ENCODE assay signal across 8 cellular contexts in genomic region chr11:128195057-128195751, GRCh38.
DNase-seq lines count a peak whose midpoint lies in the region; ATAC-seq and TF ChIP-seq lines count a peak whose summit lies in the region.

No MANE protein-coding gene starts in this region.

- H3K4me1 Mint-ChIP-seq in activated CD4-positive, alpha-beta T cell treated with anti-CD3 and anti-CD28 coated beads, Interleukin-2, amount 10 ng/mL, durations not matched to agents 24 days and 14 days, result peaks cover 29% of the 10 kb centered on the region

- H3K27me3 Mint-ChIP-seq in activated CD4-positive, alpha-beta T cell treated with anti-CD3 and anti-CD28 coated beads, Interleukin-2, amount 10 ng/mL, durations not matched to agents 24 days and 14 days, result no peaks in the 10 kb centered on the region

- no peaks in the 10 kb centered on the region for H3K9me3 Mint-ChIP-seq in activated CD4-positive, alpha-beta T cell treated with anti-CD3 and anti-CD28 coated beads, Interleukin-2, amount 10 ng/mL, durations not matched to agents 24 days and 14 days

- no peaks in the 10 kb centered on the region for H3K36me3 ChIP-seq in heart right ventricle
- H3K36me3 ChIP-seq in MG63, result no peaks in the 10 kb centered on the region

- peak in 3 of 9 donors; percentile 6 to 35 (median 22) for TF ChIP-seq CTCF in heart right ventricle (IDR thresholded peaks at IDR 0.05)

- DNase-seq in activated gamma-delta T cell treated with Interleukin-2 at 50 U/mL for 16 hours (peak; percentile 32), activated gamma-delta T cell (lab: John Stamatoyannopoulos, UW) (no peak), heart right ventricle (no peak), NCI-H1694 (lab: John Stamatoyannopoulos, UW) (no peak), NCI-H2029 (lab: John Stamatoyannopoulos, UW) (no peak), MG63 (no peak)
- DNase-seq in activated CD4-positive, alpha-beta T cell treated with anti-CD3 and anti-CD28 coated beads, Interleukin-2, amount 10 ng/mL, durations not matched to agents 24 days and 14 days, result peak; percentile 84
- peak; percentile 36 for DNase-seq in stimulated activated naive CD8-positive, alpha-beta T cell treated with anti-CD3 and anti-CD28 coated beads, Interleukin-15, Interleukin-2, amounts not matched to agents 100 U/mL and 50 U/mL, for 24 hours

- peaks cover 0 to 28% (median 10%) of the 10 kb centered on the region in 9 donors for H3K4me1 ChIP-seq in heart right ventricle

- peak overlapping the region; percentile 1 for H3K4me3 Mint-ChIP-seq in activated CD4-positive, alpha-beta T cell treated with anti-CD3 and anti-CD28 coated beads, Interleukin-2, amount 10 ng/mL, durations not matched to agents 24 days and 14 days

- no peaks in the 10 kb centered on the region for H3K36me3 Mint-ChIP-seq in activated CD4-positive, alpha-beta T cell treated with anti-CD3 and anti-CD28 coated beads, Interleukin-2, amount 10 ng/mL, durations not matched to agents 24 days and 14 days (ENCODE audit: low read depth)

- H3K9me3 ChIP-seq in heart right ventricle, result no peaks in the 10 kb centered on the region
- H3K9me3 ChIP-seq in MG63, result no peaks in the 10 kb centered on the region

- 46 to 52% methylated on average over 6 of the region's 6 CpGs for WGBS in heart right ventricle, 2 donors

- no peaks in the 10 kb centered on the region for H3K27me3 ChIP-seq in heart right ventricle
- no peaks in the 10 kb centered on the region for H3K27me3 ChIP-seq in MG63

- intact Hi-C loops in activated CD4-positive, alpha-beta T cell treated with anti-CD3 and anti-CD28 coated beads, Interleukin-2, amount 10 ng/mL, durations not matched to agents 24 days and 14 days (cut with micrococcal nuclease), result loop anchor here (1.0 to 2.0 kb wide), 2 partner anchors 32 to 94 kb away; no protein-coding TSS in a partner anchor
- intact Hi-C loops in heart right ventricle (cut with DNase I), result loop anchor here in 1 of 10 donors (10.0 kb wide), 1 partner anchor 90 kb away; no protein-coding TSS in a partner anchor

- H3K27ac Mint-ChIP-seq in activated CD4-positive, alpha-beta T cell treated with anti-CD3 and anti-CD28 coated beads, Interleukin-2, amount 10 ng/mL, durations not matched to agents 24 days and 14 days, result peak overlapping the region; percentile 18

- H3K4me3 ChIP-seq in heart right ventricle (no peak overlapping the region), MG63 (no peak overlapping the region)

- ATAC-seq in heart right ventricle, result peak in 7 of 8 donors; percentile 55 to 87 (median 72)
- ATAC-seq in stimulated activated naive CD8-positive, alpha-beta T cell treated with anti-CD3 and anti-CD28 coated beads, Interleukin-15, Interleukin-2, amounts not matched to agents 100 U/mL and 50 U/mL, for 24 hours, result peak; percentile 60

- peak overlapping the region in 2 of 10 donors; percentile 4 to 17 for H3K27ac ChIP-seq in heart right ventricle

Comparison
In these comparisons a context has a peak if more than half of its experiments do, and no peak if none do; other contexts are left out.
1. DNase-seq: peak in activated gamma-delta T cell treated with Interleukin-2 at 50 U/mL for 16 hours (single experiment), activated CD4-positive, alpha-beta T cell treated with anti-CD3 and anti-CD28 coated beads, Interleukin-2, amount 10 ng/mL, durations not matched to agents 24 days and 14 days (single experiment) and stimulated activated naive CD8-positive, alpha-beta T cell treated with anti-CD3 and anti-CD28 coated beads, Interleukin-15, Interleukin-2, amounts not matched to agents 100 U/mL and 50 U/mL, for 24 hours (single experiment); none in activated gamma-delta T cell (single experiment), heart right ventricle (0 of 2), NCI-H1694 (single experiment), NCI-H2029 (single experiment) and MG63 (single experiment).